Comparison of ENCODE assay signal across 1 cellular context in the genomic region with DNA sequence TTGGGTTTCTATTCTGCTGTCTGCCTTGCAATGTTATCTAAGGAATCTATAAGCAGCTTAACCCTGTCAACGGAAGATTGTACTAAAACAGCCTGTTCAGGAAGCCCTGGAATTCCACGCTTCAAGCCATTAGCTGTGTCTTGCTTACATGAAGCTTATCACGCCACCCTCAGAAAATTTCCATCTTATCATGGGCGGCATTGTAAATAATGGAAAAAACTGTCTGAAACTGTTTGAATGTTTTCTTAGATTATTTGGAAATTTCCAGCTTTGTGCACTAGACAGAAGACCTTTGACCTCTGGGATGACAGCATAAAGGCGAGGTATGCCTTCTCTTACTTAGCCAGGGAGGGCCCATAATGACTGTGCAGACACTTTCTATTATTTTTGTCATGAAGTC.
A peak's percentile ranks its signal among the peaks of the same experiment; 100 is the strongest.
TF ChIP-seq lines count a peak whose summit lies in the region.

No MANE protein-coding gene starts in this region.

TF ChIP-seq in HepG2, 621 proteins besides CTCF, POLR2A, EP300 and RAD21 (continued from another document and continues in another):
- TF ChIP-seq, protein P1, sequence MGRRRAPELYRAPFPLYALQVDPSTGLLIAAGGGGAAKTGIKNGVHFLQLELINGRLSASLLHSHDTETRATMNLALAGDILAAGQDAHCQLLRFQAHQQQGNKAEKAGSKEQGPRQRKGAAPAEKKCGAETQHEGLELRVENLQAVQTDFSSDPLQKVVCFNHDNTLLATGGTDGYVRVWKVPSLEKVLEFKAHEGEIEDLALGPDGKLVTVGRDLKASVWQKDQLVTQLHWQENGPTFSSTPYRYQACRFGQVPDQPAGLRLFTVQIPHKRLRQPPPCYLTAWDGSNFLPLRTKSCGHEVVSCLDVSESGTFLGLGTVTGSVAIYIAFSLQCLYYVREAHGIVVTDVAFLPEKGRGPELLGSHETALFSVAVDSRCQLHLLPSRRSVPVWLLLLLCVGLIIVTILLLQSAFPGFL (CRISPR knock-in tag; IDR thresholded peaks at IDR 0.05), result no peak
- no peak for TF ChIP-seq PAX8 (CRISPR knock-in tag; IDR thresholded peaks at IDR 0.05; ENCODE audit: borderline replicate concordance)
- TF ChIP-seq NONO (IDR thresholded peaks at IDR 0.05), result no peak
- TF ChIP-seq NONO (CRISPR knock-in tag; conservative IDR thresholded peaks at IDR 0.05), result no peak
- TF ChIP-seq FOXP1 (IDR thresholded peaks at IDR 0.05), result no peak
- peak; percentile 36; the same call in 1 of the 2 replicates for TF ChIP-seq FOXP1 (CRISPR knock-in tag; IDR thresholded peaks at IDR 0.05)
- TF ChIP-seq, protein P2, sequence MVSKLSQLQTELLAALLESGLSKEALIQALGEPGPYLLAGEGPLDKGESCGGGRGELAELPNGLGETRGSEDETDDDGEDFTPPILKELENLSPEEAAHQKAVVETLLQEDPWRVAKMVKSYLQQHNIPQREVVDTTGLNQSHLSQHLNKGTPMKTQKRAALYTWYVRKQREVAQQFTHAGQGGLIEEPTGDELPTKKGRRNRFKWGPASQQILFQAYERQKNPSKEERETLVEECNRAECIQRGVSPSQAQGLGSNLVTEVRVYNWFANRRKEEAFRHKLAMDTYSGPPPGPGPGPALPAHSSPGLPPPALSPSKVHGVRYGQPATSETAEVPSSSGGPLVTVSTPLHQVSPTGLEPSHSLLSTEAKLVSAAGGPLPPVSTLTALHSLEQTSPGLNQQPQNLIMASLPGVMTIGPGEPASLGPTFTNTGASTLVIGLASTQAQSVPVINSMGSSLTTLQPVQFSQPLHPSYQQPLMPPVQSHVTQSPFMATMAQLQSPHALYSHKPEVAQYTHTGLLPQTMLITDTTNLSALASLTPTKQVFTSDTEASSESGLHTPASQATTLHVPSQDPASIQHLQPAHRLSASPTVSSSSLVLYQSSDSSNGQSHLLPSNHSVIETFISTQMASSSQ (IDR thresholded peaks at IDR 0.05; ENCODE audit: low read depth), result no peak
- TF ChIP-seq, protein P2 (CRISPR knock-in tag; IDR thresholded peaks at IDR 0.05; ENCODE audit: borderline replicate concordance), result no peak
- TF ChIP-seq, protein P3, sequence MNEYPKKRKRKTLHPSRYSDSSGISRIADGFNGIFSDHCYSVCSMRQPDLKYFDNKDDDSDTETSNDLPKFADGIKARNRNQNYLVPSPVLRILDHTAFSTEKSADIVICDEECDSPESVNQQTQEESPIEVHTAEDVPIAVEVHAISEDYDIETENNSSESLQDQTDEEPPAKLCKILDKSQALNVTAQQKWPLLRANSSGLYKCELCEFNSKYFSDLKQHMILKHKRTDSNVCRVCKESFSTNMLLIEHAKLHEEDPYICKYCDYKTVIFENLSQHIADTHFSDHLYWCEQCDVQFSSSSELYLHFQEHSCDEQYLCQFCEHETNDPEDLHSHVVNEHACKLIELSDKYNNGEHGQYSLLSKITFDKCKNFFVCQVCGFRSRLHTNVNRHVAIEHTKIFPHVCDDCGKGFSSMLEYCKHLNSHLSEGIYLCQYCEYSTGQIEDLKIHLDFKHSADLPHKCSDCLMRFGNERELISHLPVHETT (CRISPR knock-in tag; conservative IDR thresholded peaks at IDR 0.05), result no peak
- TF ChIP-seq ZC3H4 (CRISPR knock-in tag; IDR thresholded peaks at IDR 0.05; ENCODE audit: borderline replicate concordance), result no peak
- no peak for TF ChIP-seq FOXA1 (IDR thresholded peaks at IDR 0.05)
- TF ChIP-seq FOXA1 (CRISPR knock-in tag; IDR thresholded peaks at IDR 0.05), result peak; percentile 15; the same call in 1 of the 2 replicates
- TF ChIP-seq GPN1 (CRISPR knock-in tag; IDR thresholded peaks at IDR 0.05; ENCODE audit: borderline replicate concordance), result no peak
- no peak for TF ChIP-seq THYN1 (CRISPR knock-in tag; IDR thresholded peaks at IDR 0.05; ENCODE audit: borderline replicate concordance, low read depth)
- TF ChIP-seq, protein P4, sequence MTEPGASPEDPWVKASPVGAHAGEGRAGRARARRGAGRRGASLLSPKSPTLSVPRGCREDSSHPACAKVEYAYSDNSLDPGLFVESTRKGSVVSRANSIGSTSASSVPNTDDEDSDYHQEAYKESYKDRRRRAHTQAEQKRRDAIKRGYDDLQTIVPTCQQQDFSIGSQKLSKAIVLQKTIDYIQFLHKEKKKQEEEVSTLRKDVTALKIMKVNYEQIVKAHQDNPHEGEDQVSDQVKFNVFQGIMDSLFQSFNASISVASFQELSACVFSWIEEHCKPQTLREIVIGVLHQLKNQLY (CRISPR knock-in tag; IDR thresholded peaks at IDR 0.05), result no peak
- no peak for TF ChIP-seq RAD51 (IDR thresholded peaks at IDR 0.05; ENCODE audit: borderline replicate concordance)
- TF ChIP-seq ZNF543 (CRISPR knock-in tag; IDR thresholded peaks at IDR 0.05), result no peak
- no peak for TF ChIP-seq ZNF660 (CRISPR knock-in tag; IDR thresholded peaks at IDR 0.05; ENCODE audit: borderline replicate concordance, low read depth)
- no peak for TF ChIP-seq ARNTL (CRISPR knock-in tag; IDR thresholded peaks at IDR 0.05)
- no peak for TF ChIP-seq SRSF4 (IDR thresholded peaks at IDR 0.05; ENCODE audit: low read depth, low read length, poor library complexity, severe bottlenecking)
- TF ChIP-seq NR2F6 (IDR thresholded peaks at IDR 0.05), result peak; percentile 88
- TF ChIP-seq NR2F6 (CRISPR knock-in tag; IDR thresholded peaks at IDR 0.05), result peak; percentile 56; the same call in 1 of the 2 replicates
- TF ChIP-seq, protein P5, sequence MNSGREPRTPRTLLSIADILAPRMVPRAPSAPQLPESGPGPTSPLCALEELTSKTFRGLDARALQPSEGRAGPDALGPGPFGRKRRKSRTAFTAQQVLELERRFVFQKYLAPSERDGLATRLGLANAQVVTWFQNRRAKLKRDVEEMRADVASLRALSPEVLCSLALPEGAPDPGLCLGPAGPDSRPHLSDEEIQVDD (CRISPR knock-in tag; IDR thresholded peaks at IDR 0.05; ENCODE audit: borderline replicate concordance), result no peak
- TF ChIP-seq ZC3H13 (CRISPR knock-in tag; IDR thresholded peaks at IDR 0.05), result no peak
- TF ChIP-seq KLF13 (CRISPR knock-in tag; IDR thresholded peaks at IDR 0.05), result no peak
- TF ChIP-seq ZFP36L1 (CRISPR knock-in tag; IDR thresholded peaks at IDR 0.05), result no peak
- no peak for TF ChIP-seq PLRG1 (conservative IDR thresholded peaks at IDR 0.05)
- TF ChIP-seq ZNF83 (CRISPR knock-in tag; IDR thresholded peaks at IDR 0.05; ENCODE audit: borderline replicate concordance), result no peak
- peak; percentile 47 for TF ChIP-seq BCL6 (CRISPR knock-in tag; IDR thresholded peaks at IDR 0.05)
- peak; percentile 25; the same call in 1 of the 2 replicates for TF ChIP-seq CREM (IDR thresholded peaks at IDR 0.05)
- no peak for TF ChIP-seq CREM (CRISPR knock-in tag; IDR thresholded peaks at IDR 0.05)
- TF ChIP-seq ZNF773 (CRISPR knock-in tag; IDR thresholded peaks at IDR 0.05; ENCODE audit: borderline replicate concordance), result no peak
- TF ChIP-seq HDAC1 (CRISPR knock-in tag; IDR thresholded peaks at IDR 0.05), result no peak
- TF ChIP-seq, protein P6, sequence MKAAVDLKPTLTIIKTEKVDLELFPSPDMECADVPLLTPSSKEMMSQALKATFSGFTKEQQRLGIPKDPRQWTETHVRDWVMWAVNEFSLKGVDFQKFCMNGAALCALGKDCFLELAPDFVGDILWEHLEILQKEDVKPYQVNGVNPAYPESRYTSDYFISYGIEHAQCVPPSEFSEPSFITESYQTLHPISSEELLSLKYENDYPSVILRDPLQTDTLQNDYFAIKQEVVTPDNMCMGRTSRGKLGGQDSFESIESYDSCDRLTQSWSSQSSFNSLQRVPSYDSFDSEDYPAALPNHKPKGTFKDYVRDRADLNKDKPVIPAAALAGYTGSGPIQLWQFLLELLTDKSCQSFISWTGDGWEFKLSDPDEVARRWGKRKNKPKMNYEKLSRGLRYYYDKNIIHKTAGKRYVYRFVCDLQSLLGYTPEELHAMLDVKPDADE (CRISPR knock-in tag; IDR thresholded peaks at IDR 0.05), result no peak
- TF ChIP-seq, protein P7, sequence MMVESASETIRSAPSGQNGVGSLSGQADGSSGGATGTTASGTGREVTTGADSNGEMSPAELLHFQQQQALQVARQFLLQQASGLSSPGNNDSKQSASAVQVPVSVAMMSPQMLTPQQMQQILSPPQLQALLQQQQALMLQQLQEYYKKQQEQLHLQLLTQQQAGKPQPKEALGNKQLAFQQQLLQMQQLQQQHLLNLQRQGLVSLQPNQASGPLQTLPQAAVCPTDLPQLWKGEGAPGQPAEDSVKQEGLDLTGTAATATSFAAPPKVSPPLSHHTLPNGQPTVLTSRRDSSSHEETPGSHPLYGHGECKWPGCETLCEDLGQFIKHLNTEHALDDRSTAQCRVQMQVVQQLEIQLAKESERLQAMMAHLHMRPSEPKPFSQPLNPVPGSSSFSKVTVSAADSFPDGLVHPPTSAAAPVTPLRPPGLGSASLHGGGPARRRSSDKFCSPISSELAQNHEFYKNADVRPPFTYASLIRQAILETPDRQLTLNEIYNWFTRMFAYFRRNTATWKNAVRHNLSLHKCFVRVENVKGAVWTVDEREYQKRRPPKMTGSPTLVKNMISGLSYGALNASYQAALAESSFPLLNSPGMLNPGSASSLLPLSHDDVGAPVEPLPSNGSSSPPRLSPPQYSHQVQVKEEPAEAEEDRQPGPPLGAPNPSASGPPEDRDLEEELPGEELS (CRISPR knock-in tag; IDR thresholded peaks at IDR 0.05), result peak; percentile 41; the same call in 1 of the 2 replicates
- TF ChIP-seq HNF4G (IDR thresholded peaks at IDR 0.05; ENCODE audit: borderline replicate concordance, low read depth, low read length), result 0 out of 2 replicates have a peak, but pooled peaks have one; percentile 11
- no peak for TF ChIP-seq HNF4G (CRISPR knock-in tag; IDR thresholded peaks at IDR 0.05; ENCODE audit: borderline replicate concordance, low read depth)
- TF ChIP-seq NR2F1 (CRISPR knock-in tag; IDR thresholded peaks at IDR 0.05), result peak in 1 of 2 experiments; percentile 32; a peak in 1 of 4 replicates
- no peak for TF ChIP-seq MBNL3 (CRISPR knock-in tag; conservative IDR thresholded peaks at IDR 0.05)
- no peak for TF ChIP-seq ZNF7 (CRISPR knock-in tag; IDR thresholded peaks at IDR 0.05)
- no peak for TF ChIP-seq ESRRA (CRISPR knock-in tag; IDR thresholded peaks at IDR 0.05; ENCODE audit: low read depth)
- TF ChIP-seq FOSL1 (CRISPR knock-in tag; IDR thresholded peaks at IDR 0.05; ENCODE audit: borderline replicate concordance), result no peak
- TF ChIP-seq GFI1 (CRISPR knock-in tag; IDR thresholded peaks at IDR 0.05; ENCODE audit: borderline replicate concordance), result peak; percentile 74
- no peak for TF ChIP-seq ZNF180 (CRISPR knock-in tag; IDR thresholded peaks at IDR 0.05; ENCODE audit: borderline replicate concordance, low read depth)
- TF ChIP-seq FOXA3 (CRISPR knock-in tag; IDR thresholded peaks at IDR 0.05), result 0 out of 2 replicates have a peak, but pooled peaks have one; percentile 19
- TF ChIP-seq, protein P8, sequence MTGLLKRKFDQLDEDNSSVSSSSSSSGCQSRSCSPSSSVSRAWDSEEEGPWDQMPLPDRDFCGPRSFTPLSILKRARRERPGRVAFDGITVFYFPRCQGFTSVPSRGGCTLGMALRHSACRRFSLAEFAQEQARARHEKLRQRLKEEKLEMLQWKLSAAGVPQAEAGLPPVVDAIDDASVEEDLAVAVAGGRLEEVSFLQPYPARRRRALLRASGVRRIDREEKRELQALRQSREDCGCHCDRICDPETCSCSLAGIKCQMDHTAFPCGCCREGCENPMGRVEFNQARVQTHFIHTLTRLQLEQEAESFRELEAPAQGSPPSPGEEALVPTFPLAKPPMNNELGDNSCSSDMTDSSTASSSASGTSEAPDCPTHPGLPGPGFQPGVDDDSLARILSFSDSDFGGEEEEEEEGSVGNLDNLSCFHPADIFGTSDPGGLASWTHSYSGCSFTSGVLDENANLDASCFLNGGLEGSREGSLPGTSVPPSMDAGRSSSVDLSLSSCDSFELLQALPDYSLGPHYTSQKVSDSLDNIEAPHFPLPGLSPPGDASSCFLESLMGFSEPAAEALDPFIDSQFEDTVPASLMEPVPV (CRISPR knock-in tag; IDR thresholded peaks at IDR 0.05), result no peak
- TF ChIP-seq RARA (CRISPR knock-in tag; IDR thresholded peaks at IDR 0.05), result 0 out of 2 replicates have a peak, but pooled peaks have one; percentile 7
- TF ChIP-seq, protein P9, sequence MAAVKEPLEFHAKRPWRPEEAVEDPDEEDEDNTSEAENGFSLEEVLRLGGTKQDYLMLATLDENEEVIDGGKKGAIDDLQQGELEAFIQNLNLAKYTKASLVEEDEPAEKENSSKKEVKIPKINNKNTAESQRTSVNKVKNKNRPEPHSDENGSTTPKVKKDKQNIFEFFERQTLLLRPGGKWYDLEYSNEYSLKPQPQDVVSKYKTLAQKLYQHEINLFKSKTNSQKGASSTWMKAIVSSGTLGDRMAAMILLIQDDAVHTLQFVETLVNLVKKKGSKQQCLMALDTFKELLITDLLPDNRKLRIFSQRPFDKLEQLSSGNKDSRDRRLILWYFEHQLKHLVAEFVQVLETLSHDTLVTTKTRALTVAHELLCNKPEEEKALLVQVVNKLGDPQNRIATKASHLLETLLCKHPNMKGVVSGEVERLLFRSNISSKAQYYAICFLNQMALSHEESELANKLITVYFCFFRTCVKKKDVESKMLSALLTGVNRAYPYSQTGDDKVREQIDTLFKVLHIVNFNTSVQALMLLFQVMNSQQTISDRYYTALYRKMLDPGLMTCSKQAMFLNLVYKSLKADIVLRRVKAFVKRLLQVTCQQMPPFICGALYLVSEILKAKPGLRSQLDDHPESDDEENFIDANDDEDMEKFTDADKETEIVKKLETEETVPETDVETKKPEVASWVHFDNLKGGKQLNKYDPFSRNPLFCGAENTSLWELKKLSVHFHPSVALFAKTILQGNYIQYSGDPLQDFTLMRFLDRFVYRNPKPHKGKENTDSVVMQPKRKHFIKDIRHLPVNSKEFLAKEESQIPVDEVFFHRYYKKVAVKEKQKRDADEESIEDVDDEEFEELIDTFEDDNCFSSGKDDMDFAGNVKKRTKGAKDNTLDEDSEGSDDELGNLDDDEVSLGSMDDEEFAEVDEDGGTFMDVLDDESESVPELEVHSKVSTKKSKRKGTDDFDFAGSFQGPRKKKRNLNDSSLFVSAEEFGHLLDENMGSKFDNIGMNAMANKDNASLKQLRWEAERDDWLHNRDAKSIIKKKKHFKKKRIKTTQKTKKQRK (IDR thresholded peaks at IDR 0.05; ENCODE audit: low read length), result no peak
- peak; percentile 38; the same call in 1 of the 2 replicates for TF ChIP-seq POGZ (CRISPR knock-in tag; IDR thresholded peaks at IDR 0.05)
- TF ChIP-seq PRPF4 (IDR thresholded peaks at IDR 0.05; ENCODE audit: low read depth, low read length, poor library complexity, severe bottlenecking), result no peak
- TF ChIP-seq ZMYM4 (CRISPR knock-in tag; IDR thresholded peaks at IDR 0.05), result no peak
- peak; percentile 33; the same call in 1 of the 2 replicates for TF ChIP-seq NR2C2 (CRISPR knock-in tag; IDR thresholded peaks at IDR 0.05; ENCODE audit: borderline replicate concordance)
